In the genomic region with DNA sequence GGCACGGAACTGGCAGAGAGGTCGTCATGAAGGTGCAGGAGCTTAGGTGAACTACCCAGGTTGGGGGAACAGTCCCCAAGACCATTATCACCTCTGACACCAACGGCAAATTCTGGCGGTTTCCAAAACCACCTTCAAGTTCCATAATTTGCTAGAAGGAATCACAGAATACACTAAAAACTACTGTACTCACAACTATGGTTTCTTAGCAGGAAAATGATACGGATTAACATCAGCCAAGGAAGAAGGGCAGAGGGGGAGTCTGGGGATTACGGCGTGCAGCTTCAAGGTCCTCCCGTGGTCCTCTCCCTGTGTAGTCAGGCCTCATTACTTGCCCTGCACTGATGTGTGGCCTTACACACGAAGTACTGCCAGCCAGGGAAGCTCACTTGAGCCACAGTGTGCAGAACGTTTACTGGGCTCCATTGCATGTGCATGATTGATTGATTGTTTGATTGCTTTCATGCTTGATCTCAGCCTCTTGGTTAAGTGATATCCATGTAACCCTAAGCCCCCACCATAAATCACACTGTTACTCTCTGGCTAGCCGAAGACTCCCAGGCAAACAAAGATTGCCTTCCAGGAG, we compare ENCODE assay signal across 8 cellular contexts. TPM values are rescaled to one million over a fixed set of nuclear protein-coding genes. Genes with fewer than 3 reads are reported as not detected.
DNase-seq lines count a peak whose midpoint lies in the region; ATAC-seq and TF ChIP-seq lines count a peak whose summit lies in the region.

No MANE protein-coding gene starts in this region.

- H3K9me3 Mint-ChIP-seq in activated CD4-positive, alpha-beta T cell treated with anti-CD3 and anti-CD28 coated beads for 36 hours (ENCODE audit: low read depth), result no peaks in the 10 kb centered on the region
- no peaks in the 10 kb centered on the region for H3K9me3 Mint-ChIP-seq in stimulated activated naive CD8-positive, alpha-beta T cell treated with anti-CD3 and anti-CD28 coated beads, Interleukin-15, amount 100 ng/mL, for 72 hours

- TF ChIP-seq CTCF in WERI-Rb-1 (IDR thresholded peaks at IDR 0.05; ENCODE audit: low read depth, low read length) (no peak), GM10248 (IDR thresholded peaks at IDR 0.05; ENCODE audit: control extremely low read depth, extremely low read depth, low read depth, missing control alignments) (no peak)

- H3K36me3 ChIP-seq in WERI-Rb-1 (no peaks in the 10 kb centered on the region), iPS-15b (ENCODE audit: control insufficient read depth, insufficient read depth, low read length) (no peaks in the 10 kb centered on the region)

- ATAC-seq in activated CD4-positive, alpha-beta T cell treated with anti-CD3 and anti-CD28 coated beads for 36 hours, result no peak
- no peak for ATAC-seq in stimulated activated naive CD8-positive, alpha-beta T cell treated with anti-CD3 and anti-CD28 coated beads, Interleukin-15, amount 100 ng/mL, for 72 hours
- no peak for ATAC-seq in GM21786 (IDR thresholded peaks at IDR 0.05; ENCODE audit: unreplicated experiment)

- DNase-seq in activated CD4-positive, alpha-beta T cell treated with anti-CD3 and anti-CD28 coated beads for 36 hours, result no peak
- DNase-seq in activated CD4-positive, alpha-beta T cell treated with anti-CD3 and anti-CD28 coated beads, Interleukin-2, amount 50 U/mL, for 1 hour, result no peak
- DNase-seq in WERI-Rb-1 (peak; percentile 52), GM10248 (ENCODE audit: extremely low spot score) (no peak), hepatic stellate cell (ENCODE audit: low spot score) (no peak)
- no peak for DNase-seq in stimulated activated naive CD8-positive, alpha-beta T cell treated with anti-CD3 and anti-CD28 coated beads, Interleukin-15, amount 100 ng/mL, for 72 hours

- peak overlapping the region; percentile 76 for H3K27ac Mint-ChIP-seq in activated CD4-positive, alpha-beta T cell treated with anti-CD3 and anti-CD28 coated beads for 36 hours
- H3K27ac Mint-ChIP-seq in stimulated activated naive CD8-positive, alpha-beta T cell treated with anti-CD3 and anti-CD28 coated beads, Interleukin-15, amount 100 ng/mL, for 72 hours, result peak overlapping the region in 1 of 2 donors; percentile 54

- H3K4me1 ChIP-seq in iPS-15b (ENCODE audit: control insufficient read depth, insufficient read depth, low read length), result peaks cover 5% of the 10 kb centered on the region

- CTCF ChIA-PET in activated CD4-positive, alpha-beta T cell treated with anti-CD3 and anti-CD28 coated beads for 36 hours (lab: Charles Lee), result interaction anchor here (0.7 to 1.2 kb wide), 3 partner anchors 13 to 31 kb away, joined by 3 to 4 read pairs (median 4); no protein-coding TSS in a partner anchor
- CTCF ChIA-PET in GM10248 (lab: Yijun Ruan, JAX), result interaction anchor here (1.1 to 1.8 kb wide), 2 partner anchors 9 to 31 kb away, joined by 3 to 4 read pairs; no protein-coding TSS in a partner anchor

- peaks cover 32% of the 10 kb centered on the region for H3K4me1 Mint-ChIP-seq in activated CD4-positive, alpha-beta T cell treated with anti-CD3 and anti-CD28 coated beads for 36 hours
- H3K4me1 Mint-ChIP-seq in stimulated activated naive CD8-positive, alpha-beta T cell treated with anti-CD3 and anti-CD28 coated beads, Interleukin-15, amount 100 ng/mL, for 72 hours, result peaks cover 39% of the 10 kb centered on the region

- no peaks in the 10 kb centered on the region for H3K27me3 Mint-ChIP-seq in activated CD4-positive, alpha-beta T cell treated with anti-CD3 and anti-CD28 coated beads for 36 hours
- H3K27me3 Mint-ChIP-seq in stimulated activated naive CD8-positive, alpha-beta T cell treated with anti-CD3 and anti-CD28 coated beads, Interleukin-15, amount 100 ng/mL, for 72 hours, result no peaks in the 10 kb centered on the region

- POLR2A ChIA-PET in activated CD4-positive, alpha-beta T cell treated with anti-CD3 and anti-CD28 coated beads for 36 hours (lab: Charles Lee), result no interaction called here
- POLR2A ChIA-PET in GM10248 (lab: Yijun Ruan, JAX), result no interaction called here

- no peaks in the 10 kb centered on the region for H3K36me3 Mint-ChIP-seq in activated CD4-positive, alpha-beta T cell treated with anti-CD3 and anti-CD28 coated beads for 36 hours (ENCODE audit: low read depth)

- H3K4me3 ChIP-seq in WERI-Rb-1 (ENCODE audit: low read depth, low read length), result peak overlapping the region; percentile 40
- peak overlapping the region; percentile 48 for H3K4me3 ChIP-seq in iPS-15b (ENCODE audit: low read depth, low read length)

- H3K9me3 ChIP-seq in WERI-Rb-1 (ENCODE audit: severe bottlenecking) (peaks cover 3% of the 10 kb centered on the region), iPS-15b (ENCODE audit: control insufficient read depth, insufficient read depth, low read length) (no peaks in the 10 kb centered on the region)

- no peak overlapping the region for H3K9ac ChIP-seq in iPS-15b (ENCODE audit: low read depth, low read length)

- intact Hi-C loops in activated CD4-positive, alpha-beta T cell treated with anti-CD3 and anti-CD28 coated beads for 36 hours (cut with DNase I, micrococcal nuclease), result loop anchor here (1.0 to 5.0 kb wide), 6 partner anchors 22 to 252 kb away; no protein-coding TSS in a partner anchor

- H3K27me3 ChIP-seq in WERI-Rb-1 (ENCODE audit: insufficient read depth, low read depth, severe bottlenecking) (no peaks in the 10 kb centered on the region), iPS-15b (ENCODE audit: control insufficient read depth, insufficient read depth, low read length) (peaks cover 18% of the 10 kb centered on the region)

- H3K27ac ChIP-seq in WERI-Rb-1, result peak overlapping the region; percentile 53; the same call in 1 of the 2 replicates

- H3K4me3 Mint-ChIP-seq in activated CD4-positive, alpha-beta T cell treated with anti-CD3 and anti-CD28 coated beads for 36 hours, result peak overlapping the region; percentile 80
- peak overlapping the region; percentile 78 to 81 for H3K4me3 Mint-ChIP-seq in stimulated activated naive CD8-positive, alpha-beta T cell treated with anti-CD3 and anti-CD28 coated beads, Interleukin-15, amount 100 ng/mL, for 72 hours

RNA-seq across cellular contexts. Expression of gene STX2, which starts 0.8 kb away (rescaled TPM):
- 10 to 100 TPM; 13.1 to 16.2 TPM for total RNA-seq in activated CD4-positive, alpha-beta T cell treated with anti-CD3 and anti-CD28 coated beads for 36 hours

RNA-seq across cellular contexts. Expression of gene RAN, which starts 32.0 kb away (rescaled TPM):
- 1,000 to 10,000 TPM; 1,919 to 2,242 TPM for total RNA-seq in activated CD4-positive, alpha-beta T cell treated with anti-CD3 and anti-CD28 coated beads for 36 hours
